In the genomic region with DNA sequence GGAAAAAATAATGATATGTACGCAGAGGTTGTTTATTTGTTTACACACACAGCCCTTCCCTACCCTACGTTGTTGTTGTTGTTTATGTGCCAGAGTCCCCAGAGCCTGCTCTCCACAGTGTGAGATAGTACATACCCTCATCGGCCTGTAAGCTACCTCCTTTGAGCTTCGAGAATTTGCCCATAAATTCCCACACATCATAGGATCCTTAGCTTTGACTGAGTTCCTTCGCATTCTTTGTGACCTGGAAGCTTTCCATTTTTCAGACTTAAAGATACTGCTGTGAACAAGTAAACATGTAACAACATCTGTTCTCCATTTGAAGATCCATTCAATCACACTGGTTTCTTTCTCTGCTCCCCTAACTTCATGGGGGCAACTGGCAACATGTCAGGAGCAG, we compare ENCODE assay signal across 1 cellular context.
TF ChIP-seq lines count a peak whose summit lies in the region.

No MANE protein-coding gene starts in this region.

TF ChIP-seq in WTC11, 78 proteins besides CTCF, POLR2A, EP300 and RAD21 (continued from another document):
- TF ChIP-seq, protein P1, sequence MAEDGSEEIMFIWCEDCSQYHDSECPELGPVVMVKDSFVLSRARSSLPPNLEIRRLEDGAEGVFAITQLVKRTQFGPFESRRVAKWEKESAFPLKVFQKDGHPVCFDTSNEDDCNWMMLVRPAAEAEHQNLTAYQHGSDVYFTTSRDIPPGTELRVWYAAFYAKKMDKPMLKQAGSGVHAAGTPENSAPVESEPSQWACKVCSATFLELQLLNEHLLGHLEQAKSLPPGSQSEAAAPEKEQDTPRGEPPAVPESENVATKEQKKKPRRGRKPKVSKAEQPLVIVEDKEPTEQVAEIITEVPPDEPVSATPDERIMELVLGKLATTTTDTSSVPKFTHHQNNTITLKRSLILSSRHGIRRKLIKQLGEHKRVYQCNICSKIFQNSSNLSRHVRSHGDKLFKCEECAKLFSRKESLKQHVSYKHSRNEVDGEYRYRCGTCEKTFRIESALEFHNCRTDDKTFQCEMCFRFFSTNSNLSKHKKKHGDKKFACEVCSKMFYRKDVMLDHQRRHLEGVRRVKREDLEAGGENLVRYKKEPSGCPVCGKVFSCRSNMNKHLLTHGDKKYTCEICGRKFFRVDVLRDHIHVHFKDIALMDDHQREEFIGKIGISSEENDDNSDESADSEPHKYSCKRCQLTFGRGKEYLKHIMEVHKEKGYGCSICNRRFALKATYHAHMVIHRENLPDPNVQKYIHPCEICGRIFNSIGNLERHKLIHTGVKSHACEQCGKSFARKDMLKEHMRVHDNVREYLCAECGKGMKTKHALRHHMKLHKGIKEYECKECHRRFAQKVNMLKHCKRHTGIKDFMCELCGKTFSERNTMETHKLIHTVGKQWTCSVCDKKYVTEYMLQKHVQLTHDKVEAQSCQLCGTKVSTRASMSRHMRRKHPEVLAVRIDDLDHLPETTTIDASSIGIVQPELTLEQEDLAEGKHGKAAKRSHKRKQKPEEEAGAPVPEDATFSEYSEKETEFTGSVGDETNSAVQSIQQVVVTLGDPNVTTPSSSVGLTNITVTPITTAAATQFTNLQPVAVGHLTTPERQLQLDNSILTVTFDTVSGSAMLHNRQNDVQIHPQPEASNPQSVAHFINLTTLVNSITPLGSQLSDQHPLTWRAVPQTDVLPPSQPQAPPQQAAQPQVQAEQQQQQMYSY (CRISPR knock-in tag; IDR thresholded peaks at IDR 0.05): no peak
- TF ChIP-seq SMAD4 (CRISPR knock-in tag; IDR thresholded peaks at IDR 0.05): no peak
- TF ChIP-seq RELA (CRISPR knock-in tag; IDR thresholded peaks at IDR 0.05; ENCODE audit: borderline replicate concordance): no peak
- TF ChIP-seq, protein P2, sequence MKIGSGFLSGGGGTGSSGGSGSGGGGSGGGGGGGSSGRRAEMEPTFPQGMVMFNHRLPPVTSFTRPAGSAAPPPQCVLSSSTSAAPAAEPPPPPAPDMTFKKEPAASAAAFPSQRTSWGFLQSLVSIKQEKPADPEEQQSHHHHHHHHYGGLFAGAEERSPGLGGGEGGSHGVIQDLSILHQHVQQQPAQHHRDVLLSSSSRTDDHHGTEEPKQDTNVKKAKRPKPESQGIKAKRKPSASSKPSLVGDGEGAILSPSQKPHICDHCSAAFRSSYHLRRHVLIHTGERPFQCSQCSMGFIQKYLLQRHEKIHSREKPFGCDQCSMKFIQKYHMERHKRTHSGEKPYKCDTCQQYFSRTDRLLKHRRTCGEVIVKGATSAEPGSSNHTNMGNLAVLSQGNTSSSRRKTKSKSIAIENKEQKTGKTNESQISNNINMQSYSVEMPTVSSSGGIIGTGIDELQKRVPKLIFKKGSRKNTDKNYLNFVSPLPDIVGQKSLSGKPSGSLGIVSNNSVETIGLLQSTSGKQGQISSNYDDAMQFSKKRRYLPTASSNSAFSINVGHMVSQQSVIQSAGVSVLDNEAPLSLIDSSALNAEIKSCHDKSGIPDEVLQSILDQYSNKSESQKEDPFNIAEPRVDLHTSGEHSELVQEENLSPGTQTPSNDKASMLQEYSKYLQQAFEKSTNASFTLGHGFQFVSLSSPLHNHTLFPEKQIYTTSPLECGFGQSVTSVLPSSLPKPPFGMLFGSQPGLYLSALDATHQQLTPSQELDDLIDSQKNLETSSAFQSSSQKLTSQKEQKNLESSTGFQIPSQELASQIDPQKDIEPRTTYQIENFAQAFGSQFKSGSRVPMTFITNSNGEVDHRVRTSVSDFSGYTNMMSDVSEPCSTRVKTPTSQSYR (CRISPR knock-in tag; IDR thresholded peaks at IDR 0.05): no peak
- TF ChIP-seq NR2C2 (CRISPR knock-in tag; IDR thresholded peaks at IDR 0.05): no peak
- TF ChIP-seq, protein P3, sequence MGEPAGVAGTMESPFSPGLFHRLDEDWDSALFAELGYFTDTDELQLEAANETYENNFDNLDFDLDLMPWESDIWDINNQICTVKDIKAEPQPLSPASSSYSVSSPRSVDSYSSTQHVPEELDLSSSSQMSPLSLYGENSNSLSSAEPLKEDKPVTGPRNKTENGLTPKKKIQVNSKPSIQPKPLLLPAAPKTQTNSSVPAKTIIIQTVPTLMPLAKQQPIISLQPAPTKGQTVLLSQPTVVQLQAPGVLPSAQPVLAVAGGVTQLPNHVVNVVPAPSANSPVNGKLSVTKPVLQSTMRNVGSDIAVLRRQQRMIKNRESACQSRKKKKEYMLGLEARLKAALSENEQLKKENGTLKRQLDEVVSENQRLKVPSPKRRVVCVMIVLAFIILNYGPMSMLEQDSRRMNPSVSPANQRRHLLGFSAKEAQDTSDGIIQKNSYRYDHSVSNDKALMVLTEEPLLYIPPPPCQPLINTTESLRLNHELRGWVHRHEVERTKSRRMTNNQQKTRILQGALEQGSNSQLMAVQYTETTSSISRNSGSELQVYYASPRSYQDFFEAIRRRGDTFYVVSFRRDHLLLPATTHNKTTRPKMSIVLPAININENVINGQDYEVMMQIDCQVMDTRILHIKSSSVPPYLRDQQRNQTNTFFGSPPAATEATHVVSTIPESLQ (CRISPR knock-in tag; IDR thresholded peaks at IDR 0.05): no peak
- TF ChIP-seq SP1 (CRISPR knock-in tag; conservative IDR thresholded peaks at IDR 0.05): no peak
- TF ChIP-seq, protein P4, sequence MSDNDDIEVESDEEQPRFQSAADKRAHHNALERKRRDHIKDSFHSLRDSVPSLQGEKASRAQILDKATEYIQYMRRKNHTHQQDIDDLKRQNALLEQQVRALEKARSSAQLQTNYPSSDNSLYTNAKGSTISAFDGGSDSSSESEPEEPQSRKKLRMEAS (CRISPR knock-in tag; IDR thresholded peaks at IDR 0.05): no peak
- TF ChIP-seq, protein P5, sequence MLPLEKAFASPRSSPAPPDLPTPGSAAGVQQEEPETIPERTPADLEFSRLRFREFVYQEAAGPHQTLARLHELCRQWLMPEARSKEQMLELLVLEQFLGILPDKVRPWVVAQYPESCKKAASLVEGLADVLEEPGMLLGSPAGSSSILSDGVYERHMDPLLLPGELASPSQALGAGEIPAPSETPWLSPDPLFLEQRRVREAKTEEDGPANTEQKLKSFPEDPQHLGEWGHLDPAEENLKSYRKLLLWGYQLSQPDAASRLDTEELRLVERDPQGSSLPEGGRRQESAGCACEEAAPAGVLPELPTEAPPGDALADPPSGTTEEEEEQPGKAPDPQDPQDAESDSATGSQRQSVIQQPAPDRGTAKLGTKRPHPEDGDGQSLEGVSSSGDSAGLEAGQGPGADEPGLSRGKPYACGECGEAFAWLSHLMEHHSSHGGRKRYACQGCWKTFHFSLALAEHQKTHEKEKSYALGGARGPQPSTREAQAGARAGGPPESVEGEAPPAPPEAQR (CRISPR knock-in tag; IDR thresholded peaks at IDR 0.05): no peak
- TF ChIP-seq ETV6 (CRISPR knock-in tag; IDR thresholded peaks at IDR 0.05): no peak
- TF ChIP-seq OVOL2 (CRISPR knock-in tag; IDR thresholded peaks at IDR 0.05; ENCODE audit: borderline replicate concordance): no peak
- TF ChIP-seq CBFB (CRISPR knock-in tag; IDR thresholded peaks at IDR 0.05; ENCODE audit: low read depth): no peak
- TF ChIP-seq ZNF416 (CRISPR knock-in tag; IDR thresholded peaks at IDR 0.05): no peak
- no peak for TF ChIP-seq GTF2I (CRISPR knock-in tag; conservative IDR thresholded peaks at IDR 0.05)
- no peak for TF ChIP-seq ZNF232 (CRISPR knock-in tag; IDR thresholded peaks at IDR 0.05)
- no peak for TF ChIP-seq TCF7 (CRISPR knock-in tag; IDR thresholded peaks at IDR 0.05; ENCODE audit: low read depth)
- TF ChIP-seq MYBL2 (CRISPR knock-in tag; IDR thresholded peaks at IDR 0.05): no peak
